In the genomic region with DNA sequence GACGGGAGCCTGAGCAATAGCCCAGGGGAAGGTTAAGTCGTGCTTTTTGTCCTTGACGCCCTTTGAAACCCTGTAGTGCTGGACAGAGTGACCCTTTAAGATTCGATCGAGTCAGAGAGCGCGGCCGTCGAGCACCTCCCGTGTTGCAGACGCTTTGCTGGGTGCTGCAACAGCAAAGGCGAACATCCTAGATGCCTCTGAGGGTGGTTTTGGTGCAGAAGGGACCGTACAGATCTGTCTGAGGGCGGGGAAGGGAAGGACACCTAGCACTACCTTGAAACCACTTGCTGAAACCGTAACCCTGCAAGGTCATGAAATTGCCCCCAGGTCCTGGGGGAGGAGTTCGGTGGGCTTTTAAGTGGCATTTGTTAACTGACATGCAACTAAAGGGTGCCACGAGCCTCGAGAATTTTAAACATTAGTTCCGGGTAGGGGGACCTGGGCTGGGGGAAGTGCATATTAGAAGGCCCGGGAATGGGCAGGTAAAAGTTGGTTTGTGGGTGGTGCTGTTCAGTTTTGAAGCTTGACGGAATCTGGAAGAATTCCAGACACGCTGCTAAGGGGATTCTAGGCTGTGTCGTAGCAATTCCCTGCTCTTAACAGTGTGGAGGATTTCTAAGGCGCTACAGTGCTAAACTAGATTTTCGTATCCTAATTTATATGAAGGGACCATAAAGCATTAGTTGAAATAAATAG, we compare ENCODE assay signal across 8 cellular contexts. TPM values are rescaled to one million over a fixed set of nuclear protein-coding genes. Genes with fewer than 3 reads are reported as not detected.
DNase-seq lines count a peak whose midpoint lies in the region; ATAC-seq, FAIRE-seq and TF ChIP-seq lines count a peak whose summit lies in the region.

No MANE protein-coding gene starts in this region.

- H3K9me3 ChIP-seq in Caco-2: no peaks in the 10 kb centered on the region
- H3K9me3 ChIP-seq in keratinocyte (ENCODE audit: control insufficient read depth, low read depth, low read length): no peaks in the 10 kb centered on the region
- no peaks in the 10 kb centered on the region for H3K9me3 ChIP-seq in tibial artery

- peaks cover 8% of the 10 kb centered on the region; the same call in 1 of the 2 replicates for H3K4me1 ChIP-seq in Caco-2
- H3K4me1 ChIP-seq in keratinocyte (ENCODE audit: control insufficient read depth, extremely low read depth, insufficient read depth, low read length): peaks cover 32% of the 10 kb centered on the region
- peaks cover 0 to 72% (median 42%) of the 10 kb centered on the region in 4 donors for H3K4me1 ChIP-seq in tibial artery

- H3K9me3 Mint-ChIP-seq in Caco-2 (ENCODE audit: unreplicated experiment): no peaks in the 10 kb centered on the region

- dilution Hi-C loops in keratinocyte (cut with MboI; ENCODE audit: extremely low pct_ligation_motif_present, low sequenced_read_pairs): no loop called here

- DNase-seq in Caco-2: peak; percentile 38 to 45
- no peak for DNase-seq in keratinocyte (ENCODE audit: low read depth, low spot score)
- no peak for DNase-seq in tibial artery
- DNase-seq in activated CD4-positive, alpha-beta T cell treated with anti-CD3 and anti-CD28 coated beads, Interleukin-2, amount 50 U/mL, for 1 hour: no peak
- DNase-seq in cerebellum (ENCODE audit: low spot score): no peak

- peaks cover 99% of the 10 kb centered on the region for H3K79me2 ChIP-seq in keratinocyte (ENCODE audit: control insufficient read depth, insufficient read depth, low read length)

- H3K9me1 ChIP-seq in keratinocyte (ENCODE audit: control insufficient read depth, extremely low read depth, insufficient read depth, low read length): peaks cover 2% of the 10 kb centered on the region

- no peaks in the 10 kb centered on the region for H3K27me3 Mint-ChIP-seq in Caco-2 (ENCODE audit: insufficient read depth, unreplicated experiment)

- H3K4me3 Mint-ChIP-seq in Caco-2 (ENCODE audit: unreplicated experiment): no peak overlapping the region

- peak; percentile 6 for ATAC-seq in GM19372 (IDR thresholded peaks at IDR 0.05; ENCODE audit: low read depth, unreplicated experiment)
- ATAC-seq in HG03439 (IDR thresholded peaks at IDR 0.05; ENCODE audit: unreplicated experiment): peak; percentile 15

- H4K20me1 ChIP-seq in keratinocyte (ENCODE audit: control insufficient read depth, extremely low read depth, insufficient read depth, low read length): peaks cover 16% of the 10 kb centered on the region

- peaks cover 28% of the 10 kb centered on the region for H3K4me1 Mint-ChIP-seq in Caco-2 (ENCODE audit: low read depth, unreplicated experiment)

- H3K27ac ChIP-seq in angular gyrus (ENCODE audit: low read depth, low read length) (peak overlapping the region; percentile 14), keratinocyte (ENCODE audit: control insufficient read depth, insufficient read depth, low read length) (peak overlapping the region; percentile 88), tibial artery (peak overlapping the region; percentile 74 to 87)

- TSS peak; percentile 39 for BruUV-seq in Caco-2 (replicated peaks; lab: Mats Ljungman, UMichigan)

- H2AFZ ChIP-seq in keratinocyte (ENCODE audit: control insufficient read depth, low read length): peak overlapping the region; percentile 85

- CTCF ChIA-PET in Caco-2 (lab: Charles Lee): interaction anchor here (1.1 to 1.9 kb wide), 4 partner anchors 29 to 263 kb away, joined by 3 to 19 read pairs (median 9); no protein-coding TSS in a partner anchor

- H3K27me3 ChIP-seq in Caco-2 (replicated peaks; ENCODE audit: control insufficient read depth, insufficient read depth, low read length): no peaks in the 10 kb centered on the region
- no peaks in the 10 kb centered on the region for H3K27me3 ChIP-seq in keratinocyte (ENCODE audit: control insufficient read depth, extremely low read depth, insufficient read depth, low read length)
- no peaks in the 10 kb centered on the region for H3K27me3 ChIP-seq in tibial artery

- POLR2A ChIA-PET in Caco-2 (lab: Charles Lee): interaction anchor here (0.5 to 2.8 kb wide), 9 partner anchors 12 to 557 kb away, joined by 3 to 45 read pairs (median 6); a partner anchor contains a TSS

- H3K4me3 ChIP-seq in Caco-2 (ENCODE audit: low read depth, low read length) (peak overlapping the region; percentile 100), keratinocyte (ENCODE audit: control insufficient read depth in 2 of 3, extremely low read depth in 1 of 3, insufficient read depth in 2 of 3, low read depth in 1 of 3, low read length in 3 of 3) (peak overlapping the region; percentile 98 to 100 (median 98)), tibial artery (peak overlapping the region; percentile 65 to 100)

- no peak for FAIRE-seq in keratinocyte (lab: Jason Lieb, UNC)

- H3K9ac ChIP-seq in keratinocyte (ENCODE audit: control insufficient read depth, extremely low read depth, insufficient read depth, low read length): peak overlapping the region; percentile 94

- peaks cover 53% of the 10 kb centered on the region for H3K36me3 Mint-ChIP-seq in Caco-2 (ENCODE audit: insufficient read depth, unreplicated experiment)

- no peak overlapping the region for H3K27ac Mint-ChIP-seq in Caco-2 (ENCODE audit: unreplicated experiment)

- H3K36me3 ChIP-seq in Caco-2 (ENCODE audit: control insufficient read depth, insufficient read depth, low read length) (no peaks in the 10 kb centered on the region), keratinocyte (ENCODE audit: control insufficient read depth in 2 of 2, extremely low read depth in 1 of 2, insufficient read depth in 2 of 2, low read length in 2 of 2) (peaks cover 2 to 13% of the 10 kb centered on the region in 2 experiments), tibial artery (no peaks in the 10 kb centered on the region)

- no peak for TF ChIP-seq CTCF in Caco-2 (IDR thresholded peaks at IDR 0.05; ENCODE audit: insufficient read depth in 1 of 2, low read depth in 1 of 2, low read length in 1 of 2, severe bottlenecking in 1 of 2, unreplicated experiment in 1 of 2)
- TF ChIP-seq CTCF in keratinocyte (optimal IDR thresholded peaks at IDR 0.05 in 1 of 3, IDR thresholded peaks at IDR 0.05 in 1 of 3, conservative IDR thresholded peaks at IDR 0.05 in 1 of 3; ENCODE audit: extremely low read depth in 1 of 3, insufficient read depth in 2 of 3, low read length in 3 of 3): no peak
- TF ChIP-seq CTCF in tibial artery (IDR thresholded peaks at IDR 0.05): no peak

- H3K4me2 ChIP-seq in keratinocyte (ENCODE audit: control insufficient read depth, extremely low read depth, insufficient read depth, low read depth, low read length): peak overlapping the region; percentile 94

- intact Hi-C loops in Caco-2 (cut with micrococcal nuclease; ENCODE audit: unreplicated experiment) (loop anchor here (1.0 to 5.0 kb wide), 4 partner anchors 30 to 263 kb away; a partner anchor contains a TSS), tibial artery (cut with DNase I; ENCODE audit: low total_unique reads) (no loop called here)

RNA-seq across cellular contexts. Expression of a gene that starts 0.8 kb away (rescaled TPM):
- 568 and 613 TPM in 2 replicates for total RNA-seq in Caco-2 (2022)
- polyA plus RNA-seq in keratinocyte: 298 to 496 TPM (median 378 TPM) in 3 replicates
- 175 TPM for polyA plus RNA-seq in keratinocyte (2011; ENCODE audit: low read depth)
- polyA plus RNA-seq in keratinocyte (2011; cell fraction: cytosol; rRNA removed): 281 and 548 TPM in 2 replicates
- 173 and 184 TPM in 2 replicates for polyA plus RNA-seq in keratinocyte (2011; cell fraction: nucleus; rRNA removed)
- 218 and 340 TPM in 2 replicates for polyA plus RNA-seq in keratinocyte (2012; ENCODE audit: low replicate concordance)
- 92.7 to 147 TPM (median 103 TPM) in 3 replicates for polyA minus RNA-seq in keratinocyte
- 142 TPM for polyA minus RNA-seq in keratinocyte (2011; cell fraction: cytosol; rRNA and poly(A)+ RNA removed)
- 31.1 and 52.8 TPM in 2 replicates for polyA minus RNA-seq in keratinocyte (2011; cell fraction: nucleus; rRNA and poly(A)+ RNA removed)
- 166 TPM for total RNA-seq in cerebellum

RNA-seq across cellular contexts. Expression of a gene that starts 1.0 kb away (rescaled TPM):
- total RNA-seq in Caco-2 (2022) (27.8 and 27.9 TPM in 2 replicates), cerebellum (11.1 TPM)
- polyA plus RNA-seq in keratinocyte: 4.4 to 15.1 TPM (median 6.2 TPM) in 3 replicates
- 35.0 TPM for polyA plus RNA-seq in keratinocyte (2011; ENCODE audit: low read depth)
- polyA plus RNA-seq in keratinocyte (2011; cell fraction: cytosol; rRNA removed): 5.4 and 8.9 TPM in 2 replicates
- polyA plus RNA-seq in keratinocyte (2011; cell fraction: nucleus; rRNA removed): 7.2 and 15.7 TPM in 2 replicates
- polyA plus RNA-seq in keratinocyte (2012; ENCODE audit: low replicate concordance): 10.3 and 10.6 TPM in 2 replicates
- polyA minus RNA-seq in keratinocyte: 0.33 to 4.1 TPM (median 1.8 TPM) in 3 replicates
- 1.9 TPM for polyA minus RNA-seq in keratinocyte (2011; cell fraction: cytosol; rRNA and poly(A)+ RNA removed)
- polyA minus RNA-seq in keratinocyte (2011; cell fraction: nucleus; rRNA and poly(A)+ RNA removed): 3.8 and 5.3 TPM in 2 replicates

RNA-seq across cellular contexts. Expression of a gene that starts 29.5 kb away (rescaled TPM):
- total RNA-seq in Caco-2 (2022) (28.9 and 30.6 TPM in 2 replicates), cerebellum (3.2 TPM)
- polyA plus RNA-seq in keratinocyte: 0.80 to 4.1 TPM (median 2.0 TPM) in 3 replicates
- polyA plus RNA-seq in keratinocyte (2011; ENCODE audit: low read depth): 8.1 TPM
- polyA plus RNA-seq in keratinocyte (2011; cell fraction: cytosol; rRNA removed): 2.2 and 2.7 TPM in 2 replicates
- polyA plus RNA-seq in keratinocyte (2011; cell fraction: nucleus; rRNA removed): 2.8 and 3.8 TPM in 2 replicates
- 3.9 and 5.5 TPM in 2 replicates for polyA plus RNA-seq in keratinocyte (2012; ENCODE audit: low replicate concordance)
- polyA minus RNA-seq in keratinocyte: 0.82 to 1.9 TPM (median 1.8 TPM) in 3 replicates
- 1.2 TPM for polyA minus RNA-seq in keratinocyte (2011; cell fraction: cytosol; rRNA and poly(A)+ RNA removed)
- 1.8 and 4.1 TPM in 2 replicates for polyA minus RNA-seq in keratinocyte (2011; cell fraction: nucleus; rRNA and poly(A)+ RNA removed)

Comparison
In these comparisons a context has a peak if more than half of its experiments do, and no peak if none do; other contexts are left out.
1. DNase-seq: peak in Caco-2 (2 of 2); none in keratinocyte (single experiment), tibial artery (0 of 2), activated CD4-positive, alpha-beta T cell treated with anti-CD3 and anti-CD28 coated beads, Interleukin-2, amount 50 U/mL, for 1 hour (single experiment) and cerebellum (single experiment).
2. H3K27ac ChIP-seq: peak in every context shown above with its lines; median percentile 88 in keratinocyte; 80 in tibial artery; 14 in angular gyrus.
3. Peak in every context shown above with its lines, with median percentiles within 50 percentile points of each other: H3K4me3 ChIP-seq.